In genomic region chr15:66704019-66704782, GRCh38 we compare ENCODE assay signal across 8 cellular contexts. TPM values are rescaled to one million over a fixed set of nuclear protein-coding genes. Genes with fewer than 3 reads are reported as not detected.
DNase-seq lines count a peak whose midpoint lies in the region; ATAC-seq, FAIRE-seq and TF ChIP-seq lines count a peak whose summit lies in the region.

No MANE protein-coding gene starts in this region.

- H3K36me3 ChIP-seq in iPS-20b (ENCODE audit: insufficient read depth, low read depth, low read length), result no peaks in the 10 kb centered on the region

- no peak overlapping the region for H3K27ac ChIP-seq in iPS-20b (ENCODE audit: low read length)

- no peaks in the 10 kb centered on the region for H3K9me3 ChIP-seq in iPS-20b (ENCODE audit: insufficient read depth, low read depth, low read length)

- H3K36me3 Mint-ChIP-seq in activated CD8-positive, alpha-beta T cell treated with anti-CD3 and anti-CD28 coated beads, Interleukin-2, amount 10 ng/mL, durations not matched to agents 7 days and 5 days (ENCODE audit: low read depth), result no peaks in the 10 kb centered on the region

- peaks cover 23% of the 10 kb centered on the region for H3K4me1 ChIP-seq in iPS-20b (ENCODE audit: insufficient read depth, low read length)

- no peak for TF ChIP-seq POLR2A in H54 (IDR thresholded peaks at IDR 0.05; ENCODE audit: low read depth, low read length)

- FAIRE-seq in D721Med (lab: Jason Lieb, UNC) (no peak), H54 (lab: Jason Lieb, UNC) (no peak)

- H3K27ac Mint-ChIP-seq in activated CD8-positive, alpha-beta T cell treated with anti-CD3 and anti-CD28 coated beads, Interleukin-2, amount 10 ng/mL, durations not matched to agents 7 days and 5 days, result no peak overlapping the region
- H3K27ac Mint-ChIP-seq in stimulated activated naive CD8-positive, alpha-beta T cell treated with anti-CD3 and anti-CD28 coated beads, Interleukin-15, amount 100 ng/mL, for 72 hours, result no peak overlapping the region

- peaks cover 50% of the 10 kb centered on the region for H3K27me3 ChIP-seq in iPS-20b (ENCODE audit: insufficient read depth, low read length)

- peaks cover 22% of the 10 kb centered on the region for H3K27me3 Mint-ChIP-seq in activated CD8-positive, alpha-beta T cell treated with anti-CD3 and anti-CD28 coated beads, Interleukin-2, amount 10 ng/mL, durations not matched to agents 7 days and 5 days (ENCODE audit: low read depth)
- H3K27me3 Mint-ChIP-seq in stimulated activated naive CD8-positive, alpha-beta T cell treated with anti-CD3 and anti-CD28 coated beads, Interleukin-15, amount 100 ng/mL, for 72 hours, result peaks cover 40% of the 10 kb centered on the region

- POLR2A ChIA-PET in activated CD8-positive, alpha-beta T cell treated with anti-CD3 and anti-CD28 coated beads, Interleukin-2, amount 10 ng/mL, durations not matched to agents 7 days and 5 days (lab: Charles Lee), result no interaction called here

- H3K4me3 Mint-ChIP-seq in activated CD8-positive, alpha-beta T cell treated with anti-CD3 and anti-CD28 coated beads, Interleukin-2, amount 10 ng/mL, durations not matched to agents 7 days and 5 days, result peak overlapping the region; percentile 61
- H3K4me3 Mint-ChIP-seq in stimulated activated naive CD8-positive, alpha-beta T cell treated with anti-CD3 and anti-CD28 coated beads, Interleukin-15, amount 100 ng/mL, for 72 hours, result peak overlapping the region; percentile 63 to 65

- CTCF ChIA-PET in activated CD8-positive, alpha-beta T cell treated with anti-CD3 and anti-CD28 coated beads, Interleukin-2, amount 10 ng/mL, durations not matched to agents 7 days and 5 days (lab: Charles Lee), result interaction anchor here (0.9 to 3.1 kb wide), 4 partner anchors 85 to 147 kb away, joined by 3 to 13 read pairs (median 6); no protein-coding TSS in a partner anchor

- peaks cover 21% of the 10 kb centered on the region for H3K4me1 Mint-ChIP-seq in activated CD8-positive, alpha-beta T cell treated with anti-CD3 and anti-CD28 coated beads, Interleukin-2, amount 10 ng/mL, durations not matched to agents 7 days and 5 days (ENCODE audit: low read depth)
- H3K4me1 Mint-ChIP-seq in stimulated activated naive CD8-positive, alpha-beta T cell treated with anti-CD3 and anti-CD28 coated beads, Interleukin-15, amount 100 ng/mL, for 72 hours, result peaks cover 25% of the 10 kb centered on the region

- no peaks in the 10 kb centered on the region for H3K9me3 Mint-ChIP-seq in activated CD8-positive, alpha-beta T cell treated with anti-CD3 and anti-CD28 coated beads, Interleukin-2, amount 10 ng/mL, durations not matched to agents 7 days and 5 days (ENCODE audit: insufficient read depth)
- no peaks in the 10 kb centered on the region for H3K9me3 Mint-ChIP-seq in stimulated activated naive CD8-positive, alpha-beta T cell treated with anti-CD3 and anti-CD28 coated beads, Interleukin-15, amount 100 ng/mL, for 72 hours

- ATAC-seq in activated CD8-positive, alpha-beta T cell treated with anti-CD3 and anti-CD28 coated beads, Interleukin-2, amount 10 ng/mL, durations not matched to agents 7 days and 5 days, result no peak
- no peak for ATAC-seq in stimulated activated naive CD8-positive, alpha-beta T cell treated with anti-CD3 and anti-CD28 coated beads, Interleukin-15, amount 100 ng/mL, for 72 hours

- H3K9ac ChIP-seq in iPS-20b (ENCODE audit: low read depth, low read length), result no peak overlapping the region

- TF ChIP-seq CTCF in D721Med (IDR thresholded peaks at IDR 0.05; ENCODE audit: insufficient read depth, missing control alignments), result no peak

- DNase-seq in SIG-M5 treated with dmso at 0.1 percent for 504 hours (lab: John Stamatoyannopoulos, UW; ENCODE audit: unreplicated experiment) (peak; percentile 16), SIG-M5 (lab: John Stamatoyannopoulos, UW) (no peak), D721Med (ENCODE audit: insufficient read length, low spot score) (no peak), H54 (ENCODE audit: insufficient read length, low spot score) (no peak), D341Med (ENCODE audit: low spot score) (no peak)
- DNase-seq in activated CD8-positive, alpha-beta T cell treated with anti-CD3 and anti-CD28 coated beads, Interleukin-2, amount 10 ng/mL, durations not matched to agents 7 days and 5 days, result no peak
- DNase-seq in stimulated activated naive CD8-positive, alpha-beta T cell treated with anti-CD3 and anti-CD28 coated beads, Interleukin-15, amount 100 ng/mL, for 72 hours, result no peak

- H3K4me3 ChIP-seq in iPS-20b (ENCODE audit: low read length), result peak overlapping the region; percentile 87

RNA-seq across cellular contexts. Expression of gene SMAD6, which starts 2.2 kb away (rescaled TPM):
- total RNA-seq in activated CD8-positive, alpha-beta T cell treated with anti-CD3 and anti-CD28 coated beads, Interleukin-2, amount 10 ng/mL, durations not matched to agents 7 days and 5 days, result 1 to 10 TPM in 1 of 2 experiments, under 1 TPM in 1; 0.97 to 1.2 TPM
